Comparison of ENCODE assay signal across 9 cellular contexts in the genomic region with DNA sequence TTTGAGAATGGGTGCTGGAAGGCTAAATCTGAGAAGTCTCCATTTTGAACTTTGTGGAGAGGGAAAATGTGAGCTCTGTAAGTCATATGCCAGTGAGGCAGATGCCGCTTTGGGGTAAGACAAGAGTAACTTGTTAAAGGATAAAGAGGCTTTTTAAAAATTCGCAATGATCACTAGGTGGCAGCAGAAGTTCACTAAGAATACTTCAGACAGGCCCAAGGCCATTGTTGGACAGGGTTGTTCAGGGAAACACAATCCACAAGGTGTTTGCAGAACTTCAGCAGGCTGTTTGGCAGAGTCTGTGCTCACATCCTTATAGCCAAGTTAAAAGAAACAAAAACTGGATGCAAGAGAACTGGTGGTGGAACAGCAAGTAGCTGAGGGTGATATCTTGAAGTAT. TPM values are rescaled to one million over a fixed set of nuclear protein-coding genes. Genes with fewer than 3 reads are reported as not detected.
DNase-seq lines count a peak whose midpoint lies in the region; ATAC-seq and TF ChIP-seq lines count a peak whose summit lies in the region.
"Had no signal": no experiment of that assay in that cellular context is flagged by ENCODE, and none has a peak within 500 bp of the region (broad histone marks: within the 10 kb centered on the region; RNA-seq: fewer than 3 reads in every experiment).

No MANE protein-coding gene starts in this region.

- no peaks in the 10 kb centered on the region for H3K4me1 ChIP-seq in OCI-LY1 (ENCODE audit: insufficient read depth, low read length, severe bottlenecking)
- no peaks in the 10 kb centered on the region for H3K4me1 ChIP-seq in upper lobe of right lung

- H3K36me3 ChIP-seq in OCI-LY1 (ENCODE audit: insufficient read depth, low read length), result no peaks in the 10 kb centered on the region
- no peaks in the 10 kb centered on the region for H3K36me3 ChIP-seq in upper lobe of right lung

- H4K20me1 ChIP-seq in OCI-LY1 (ENCODE audit: insufficient read depth, low read length), result no peaks in the 10 kb centered on the region

- peak; percentile 88 for ATAC-seq in left lobe of liver
- peak; percentile 88 for ATAC-seq in upper lobe of right lung
- ATAC-seq in HG03521 (IDR thresholded peaks at IDR 0.05; ENCODE audit: unreplicated experiment), result no peak

- no peaks in the 10 kb centered on the region for H3K27me3 ChIP-seq in OCI-LY1 (ENCODE audit: insufficient read depth, low read length)
- no peaks in the 10 kb centered on the region for H3K27me3 ChIP-seq in upper lobe of right lung

- intact Hi-C loops in upper lobe of right lung (cut with DNase I), result no loop called here

- in situ Hi-C loops in G401 (cut with HindIII; ENCODE audit: low sequenced_read_pairs), result no loop called here

- no peak overlapping the region for H3K27ac ChIP-seq in OCI-LY1 (ENCODE audit: low read depth, low read length, poor library complexity, severe bottlenecking)
- H3K27ac ChIP-seq in upper lobe of right lung, result no peak overlapping the region
- H3K27ac ChIP-seq: epithelial cell of prostate had no signal

- no peaks in the 10 kb centered on the region for H3K9me3 ChIP-seq in OCI-LY1 (ENCODE audit: low read length)
- no peaks in the 10 kb centered on the region for H3K9me3 ChIP-seq in upper lobe of right lung

- DNase-seq in A172 (ENCODE audit: low spot score), result peak; percentile 58
- peak; percentile 59 for DNase-seq in G401 (ENCODE audit: low spot score)
- DNase-seq in Jurkat, Clone E6-1 (ENCODE audit: low read depth, low spot score), result peak; percentile 51
- DNase-seq in cerebellum (ENCODE audit: low spot score), result peak; percentile 26
- DNase-seq in left lobe of liver (ENCODE audit: low spot score), result no peak
- DNase-seq in upper lobe of right lung, result no peak

- no peak overlapping the region for H3K9ac ChIP-seq in OCI-LY1 (ENCODE audit: low read length)

- H3F3A ChIP-seq in OCI-LY1 (ENCODE audit: insufficient read depth, low read length), result no peaks in the 10 kb centered on the region

- TF ChIP-seq CTCF in OCI-LY1 (IDR thresholded peaks at IDR 0.05; ENCODE audit: low read length) (peak; percentile 47), upper lobe of right lung (IDR thresholded peaks at IDR 0.05) (peak; percentile 43)

- no peaks in the 10 kb centered on the region for H3K9me2 ChIP-seq in OCI-LY1 (ENCODE audit: low read depth, low read length)

- no peak overlapping the region for H3K4me2 ChIP-seq in OCI-LY1 (ENCODE audit: low read length)

- H3K79me2 ChIP-seq in OCI-LY1 (ENCODE audit: insufficient read depth, low read length), result no peaks in the 10 kb centered on the region

- no peak overlapping the region for H2AFZ ChIP-seq in OCI-LY1 (ENCODE audit: low read length)

- no peak overlapping the region for H3K4me3 ChIP-seq in Jurkat, Clone E6-1 (ENCODE audit: low read length)
- H3K4me3 ChIP-seq in OCI-LY1 (ENCODE audit: low read depth, low read length, poor library complexity, severe bottlenecking), result no peak overlapping the region
- no peak overlapping the region for H3K4me3 ChIP-seq in upper lobe of right lung

RNA-seq across cellular contexts. Expression of gene PIGA, which starts 13.7 kb away (rescaled TPM):
- total RNA-seq in A172 (2014; rRNA removed; shearing (Covaris generic)), result 15.3 and 17.1 TPM in 2 replicates
- total RNA-seq in G401 (2014; rRNA removed; shearing (Covaris generic)), result 12.2 and 24.3 TPM in 2 replicates
- 7.5 TPM for polyA plus RNA-seq in Jurkat, Clone E6-1 (2012; ENCODE audit: insufficient read depth, insufficient read length)
- 17.9 TPM for total RNA-seq in cerebellum
- 5.7 TPM for total RNA-seq in left lobe of liver
- 29.4 TPM for total RNA-seq in upper lobe of right lung

RNA-seq across cellular contexts. Expression of gene ASB11, which starts 33.6 kb away (rescaled TPM):
- total RNA-seq in A172 (2014; rRNA removed; shearing (Covaris generic)), result not detected in 2 replicates
- total RNA-seq in G401 (2014; rRNA removed; shearing (Covaris generic)), result not detected in 2 replicates
- polyA plus RNA-seq in Jurkat, Clone E6-1 (2012; ENCODE audit: insufficient read depth, insufficient read length), result not detected
- not detected for total RNA-seq in cerebellum
- not detected for total RNA-seq in left lobe of liver
- total RNA-seq in upper lobe of right lung, result 0.17 TPM

RNA-seq across cellular contexts. Expression of gene VEGFD, which starts 35.2 kb away (rescaled TPM):
- total RNA-seq in A172 (2014; rRNA removed; shearing (Covaris generic)), result 0.12 TPM in 1 of 2 replicates, not detected in the other
- not detected in 2 replicates for total RNA-seq in G401 (2014; rRNA removed; shearing (Covaris generic))
- not detected for polyA plus RNA-seq in Jurkat, Clone E6-1 (2012; ENCODE audit: insufficient read depth, insufficient read length)
- 0.27 TPM for total RNA-seq in cerebellum
- total RNA-seq in left lobe of liver, result 0.28 TPM
- 80.1 TPM for total RNA-seq in upper lobe of right lung

Comparison
In these comparisons a context has a peak if more than half of its experiments do, and no peak if none do; other contexts are left out.
1. DNase-seq: peak in A172 (single experiment), G401 (single experiment), Jurkat, Clone E6-1 (single experiment) and cerebellum (single experiment); none in left lobe of liver (single experiment) and upper lobe of right lung (single experiment).
2. RNA of gene VEGFD, which starts 35.2 kb away (total RNA-seq): 80.1 TPM in upper lobe of right lung (single experiment); 0.28 TPM in left lobe of liver (single experiment), 0.27 TPM in cerebellum (single experiment), 0.12 TPM in A172 and not detected in G401; every median in the first group is over 10 times any median in the second.